In the genomic region with DNA sequence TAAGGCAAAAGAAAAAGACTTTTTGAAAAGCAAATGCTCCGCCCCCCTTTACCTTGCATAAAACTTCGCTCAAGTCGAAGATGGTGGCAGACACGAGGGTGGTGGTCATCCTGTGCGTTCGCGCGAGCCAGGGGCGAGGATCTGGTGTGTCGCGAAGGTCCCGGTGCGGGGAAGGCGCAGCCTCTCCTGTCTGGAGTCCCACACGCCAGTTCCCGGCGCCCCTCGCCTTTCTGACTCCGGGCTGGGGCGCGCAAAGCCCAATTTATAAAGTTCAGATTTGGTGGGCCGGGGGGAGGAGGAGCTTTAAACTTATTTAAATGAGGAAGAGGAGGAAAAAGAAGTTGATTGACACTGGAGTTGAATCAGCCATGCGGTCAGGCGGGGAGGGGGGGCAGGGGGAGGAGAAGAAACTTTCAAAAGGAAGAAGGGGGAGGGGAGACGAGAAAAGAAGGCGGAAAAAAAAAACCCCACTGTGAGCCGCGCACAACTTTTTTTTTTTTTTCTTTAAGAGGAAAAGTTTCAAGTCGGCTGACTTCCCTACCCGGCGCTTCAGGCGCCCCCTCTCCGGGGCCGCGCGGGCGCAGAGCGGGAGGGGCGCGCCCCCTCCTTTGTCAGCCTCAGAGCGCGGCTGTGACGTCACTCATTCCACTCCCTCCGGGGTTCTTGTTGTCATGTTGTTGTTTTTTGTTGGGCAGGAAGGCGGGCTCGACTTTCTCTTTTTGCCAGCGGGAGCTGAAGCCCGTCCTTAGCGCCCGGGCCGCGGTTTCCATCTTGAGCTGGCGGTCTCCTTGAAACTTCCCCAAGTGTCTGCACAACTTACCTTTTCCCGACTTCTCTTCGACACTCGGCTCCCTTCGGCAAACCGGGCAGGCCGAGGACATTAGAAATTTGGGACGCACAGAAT, we compare ENCODE assay signal across 8 cellular contexts. TPM values are rescaled to one million over a fixed set of nuclear protein-coding genes. Genes with fewer than 3 reads are reported as not detected.
DNase-seq lines count a peak whose midpoint lies in the region; ATAC-seq and TF ChIP-seq lines count a peak whose summit lies in the region.

TSS of gene ZFP36L1 (minus strand) at position 238 of the 904 bp plus-strand sequence. CDS start at position 109, 129 bp downstream.

- H3K27me3 ChIP-seq in endodermal cell (ENCODE audit: control insufficient read depth, insufficient read depth, low read length, poor library complexity, severe bottlenecking), result no peaks in the 10 kb centered on the region
- no peaks in the 10 kb centered on the region for H3K27me3 ChIP-seq in mesendoderm (ENCODE audit: insufficient read depth, low read length, poor library complexity)

- H3K4me1 ChIP-seq in endodermal cell (ENCODE audit: control insufficient read depth, insufficient read depth, low read length), result peaks cover 5% of the 10 kb centered on the region
- peaks cover 7% of the 10 kb centered on the region for H3K4me1 ChIP-seq in mesendoderm (ENCODE audit: control insufficient read depth, low read depth, low read length)

- H3K79me1 ChIP-seq in mesendoderm (ENCODE audit: low read length), result peaks cover 7% of the 10 kb centered on the region

- H3K27ac ChIP-seq in endodermal cell (ENCODE audit: low read depth, low read length) (peak within 1 kb of the TSS; percentile 99), mesendoderm (ENCODE audit: low read depth, low read length) (peak within 1 kb of the TSS; percentile 98)

- peak within 1 kb of the TSS; percentile 94 for H3K4me3 ChIP-seq in endodermal cell (ENCODE audit: low read length)
- peak within 1 kb of the TSS; percentile 94 for H3K4me3 ChIP-seq in mesendoderm (ENCODE audit: low read length)

- H3K9ac ChIP-seq in endodermal cell (ENCODE audit: extremely low read depth, low read length, poor library complexity, severe bottlenecking), result peak within 1 kb of the TSS; percentile 96
- H3K9ac ChIP-seq in mesendoderm (ENCODE audit: low read length), result peak within 1 kb of the TSS; percentile 98

- no peaks in the 10 kb centered on the region for H3K9me3 Mint-ChIP-seq in endodermal cell

- H3K79me2 ChIP-seq in mesendoderm (ENCODE audit: control insufficient read depth, insufficient read depth, low read length), result peaks cover 38% of the 10 kb centered on the region

- H2BK15ac ChIP-seq in mesendoderm (replicated peaks; ENCODE audit: low read depth), result no peak within 1 kb of the TSS

- peak; percentile 41 for ATAC-seq in HG02970 (IDR thresholded peaks at IDR 0.05; ENCODE audit: low FRiP score, unreplicated experiment)

- peaks cover 27% of the 10 kb centered on the region for H3K36me3 Mint-ChIP-seq in endodermal cell (ENCODE audit: low read depth)

- peaks cover 22% of the 10 kb centered on the region for H3K36me3 ChIP-seq in endodermal cell (ENCODE audit: control insufficient read depth, insufficient read depth, low read length)
- H3K36me3 ChIP-seq in mesendoderm (ENCODE audit: control insufficient read depth, insufficient read depth, low read length), result peaks cover 2% of the 10 kb centered on the region

- H4K8ac ChIP-seq in mesendoderm (ENCODE audit: low read depth, low read length), result peak within 1 kb of the TSS; percentile 97

- H3K9me3 ChIP-seq in endodermal cell (ENCODE audit: control insufficient read depth, low read length), result no peaks in the 10 kb centered on the region

- peak within 1 kb of the TSS; percentile 83 for H2BK5ac ChIP-seq in mesendoderm (ENCODE audit: low read length)

- peak within 1 kb of the TSS; percentile 6 for H2AK5ac ChIP-seq in mesendoderm (ENCODE audit: low read length)

- peak within 1 kb of the TSS; percentile 82 for H3K4me2 ChIP-seq in mesendoderm (ENCODE audit: low read length)

- peak within 1 kb of the TSS; percentile 98 for H3K56ac ChIP-seq in mesendoderm (ENCODE audit: low read length)

- H4K5ac ChIP-seq in mesendoderm (ENCODE audit: low read length), result no peak within 1 kb of the TSS

- peaks cover 40% of the 10 kb centered on the region for H3K4me1 Mint-ChIP-seq in endodermal cell

- H3K27me3 Mint-ChIP-seq in endodermal cell (ENCODE audit: insufficient read depth), result no peaks in the 10 kb centered on the region

- TF ChIP-seq CTCF in GM13976 (IDR thresholded peaks at IDR 0.05; ENCODE audit: borderline replicate concordance, control extremely low read depth, extremely low read depth, insufficient read depth, missing control alignments) (no peak), endodermal cell (conservative IDR thresholded peaks at IDR 0.05) (no peak)

- peak within 1 kb of the TSS; percentile 48 for H3K23ac ChIP-seq in mesendoderm (ENCODE audit: low read length)

- WGBS in endodermal cell (ENCODE audit: insufficient coverage in 1 of 2, insufficient read length in 1 of 2), 2 experiments, result 0% methylated on average over 17 to 59 of the region's 60 CpGs
- no CpG with 5 or more reads among the region's 60 CpGs for WGBS in mesendoderm (ENCODE audit: extremely low coverage, insufficient coverage, low lambda C conversion rate)

- peak within 1 kb of the TSS; percentile 66 for H2BK120ac ChIP-seq in mesendoderm (ENCODE audit: low read depth, low read length)

- peak; percentile 90 for DNase-seq in GM13976 (ENCODE audit: low spot score)
- peak; percentile 38 to 53 for DNase-seq in NOMO-1 (lab: John Stamatoyannopoulos, UW; ENCODE audit: unreplicated experiment in 2 of 2)
- peak; percentile 95 for DNase-seq in activated CD8-positive, alpha-beta memory T cell treated with anti-CD3 and anti-CD28 coated beads, Interleukin-2, amount 50 U/mL, for 1 hour (ENCODE audit: extremely low read depth)
- peak; percentile 97 for DNase-seq in endodermal cell
- peak; percentile 99 for DNase-seq in mesendoderm
- DNase-seq in stimulated activated CD8-positive, alpha-beta memory T cell treated with anti-CD3 and anti-CD28 coated beads, Interleukin-12 subunit alpha, Interleukin-12 subunit beta, amount 100 ng/mL, for 4 hours (ENCODE audit: low read depth), result peak; percentile 90
- DNase-seq in NCI-H524 treated with DMSO at 0.1 percent for 48 hours (lab: John Stamatoyannopoulos, UW), result no peak

- in situ Hi-C loops in GM13976 (cut with MboI; ENCODE audit: low sequenced_read_pairs, unreplicated experiment), result loop anchor here (10.0 kb wide), 1 partner anchor 388 kb away; no protein-coding TSS in a partner anchor

- peak within 1 kb of the TSS; percentile 100 for H3K4me3 Mint-ChIP-seq in endodermal cell

- H3K4ac ChIP-seq in mesendoderm (ENCODE audit: low read depth, low read length), result peak within 1 kb of the TSS; percentile 90

- H3K18ac ChIP-seq in mesendoderm (ENCODE audit: low read length), result peak within 1 kb of the TSS; percentile 95

- peak within 1 kb of the TSS; percentile 100 for H3K27ac Mint-ChIP-seq in endodermal cell

RNA-seq across cellular contexts. Expression of gene ZFP36L1, which starts in this region (rescaled TPM):
- 10 to 100 TPM; 99.4 to 99.6 TPM for total RNA-seq in endodermal cell
- polyA plus RNA-seq in endodermal cell (2013, experiment 1 of 2), result 215 TPM
- polyA plus RNA-seq in endodermal cell (2013, experiment 2 of 2), result 172 TPM
- 81.7 TPM for polyA plus RNA-seq in mesendoderm (2013, experiment 1 of 2)
- 85.1 TPM for polyA plus RNA-seq in mesendoderm (2013, experiment 2 of 2)
